In the genomic region with DNA sequence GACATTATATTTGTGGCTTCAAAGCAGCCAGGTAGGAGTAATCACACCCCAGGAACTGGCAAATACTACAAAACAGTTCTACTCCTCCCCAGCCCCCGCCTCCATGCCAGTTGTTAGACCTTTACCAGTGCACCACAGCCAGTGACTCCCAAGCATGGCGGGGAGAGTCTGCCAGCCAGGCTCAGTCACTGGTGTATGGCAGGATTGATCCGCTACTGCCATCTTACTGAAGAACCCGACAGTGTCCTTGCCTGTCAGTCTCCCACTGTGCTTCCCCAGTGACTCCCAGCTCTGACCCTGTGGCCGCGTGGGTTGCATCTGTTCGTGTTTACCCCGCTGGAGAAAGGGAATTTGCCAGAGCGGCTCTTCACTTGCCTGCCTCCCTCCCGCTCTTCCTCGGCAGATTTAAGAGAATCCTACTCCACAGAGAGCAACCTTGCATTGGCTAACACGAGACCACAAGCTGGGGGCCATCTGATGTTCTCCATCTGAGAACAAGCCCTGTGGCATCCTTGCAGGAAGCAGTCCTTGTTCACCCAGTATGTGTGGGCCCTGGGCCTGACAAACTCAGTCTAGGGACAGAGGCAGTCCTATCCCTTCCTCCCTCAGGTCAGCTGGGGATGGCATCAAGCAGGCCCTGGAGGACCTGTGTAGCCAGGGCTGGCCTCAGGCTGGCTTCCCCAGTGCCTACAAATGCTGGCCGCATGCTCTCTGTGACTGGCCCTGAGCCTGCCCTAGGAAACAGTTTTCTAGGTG, we compare ENCODE assay signal across 19 cellular contexts. TPM values are rescaled to one million over a fixed set of nuclear protein-coding genes. Genes with fewer than 3 reads are reported as not detected.
"Had no signal": no experiment of that assay in that cellular context is flagged by ENCODE, and none has a peak within 500 bp of the region (broad histone marks: within the 10 kb centered on the region; RNA-seq: fewer than 3 reads in every experiment).

No MANE protein-coding gene starts in this region.

- H3K36me3 Mint-ChIP-seq: activated naive CD8-positive, alpha-beta T cell treated with anti-CD3 and anti-CD28 coated beads, Interleukin-2, amount 10 ng/mL, durations not matched to agents 7 days and 5 days; naive thymus-derived CD4-positive, alpha-beta T cell; stimulated activated memory B cell treated with anti-CD40 and anti-IgM and Interleukin-4, amounts not matched to agents 10 μg/mL and 1 μg/mL and 100 μg/mL, for 72 hours had no signal

- H3K27ac ChIP-seq: body of pancreas, gastrocnemius medialis, heart left ventricle, parathyroid adenoma, sigmoid colon, tibial artery had no signal

- H3K27ac Mint-ChIP-seq: activated naive CD8-positive, alpha-beta T cell treated with anti-CD3 and anti-CD28 coated beads, Interleukin-2, amount 10 ng/mL, durations not matched to agents 7 days and 5 days; stimulated activated memory B cell treated with anti-CD40 and anti-IgM and Interleukin-4, amounts not matched to agents 10 μg/mL and 1 μg/mL and 100 μg/mL, for 72 hours; T-helper 1 cell treated with Interleukin-12 subunit alpha and Interleukin-12 subunit beta and Interleukin-4 antibody, amounts not matched to agents 30 μg/mL and 1 μg/mL, for 36 hours had no signal

- DNase-seq: activated CD4-positive, alpha-beta T cell treated with anti-CD3 and anti-CD28 coated beads, Interleukin-2, amount 50 U/mL, for 4 hours; activated CD4-positive, CD25-positive, alpha-beta regulatory T cell treated with anti-CD3 and anti-CD28 coated beads, Interleukin-2, amount 50 U/mL, for 72 hours; activated naive CD8-positive, alpha-beta T cell treated with anti-CD3 and anti-CD28 coated beads, Interleukin-2, amount 10 ng/mL, durations not matched to agents 7 days and 5 days; activated T-cell treated with anti-CD3 and anti-CD28 coated beads for 4 hours; body of pancreas; central memory CD4-positive, alpha-beta T cell; effector CD8-positive, alpha-beta T cell; gastrocnemius medialis; heart left ventricle; left cardiac atrium; mesenchymal stem cell; naive thymus-derived CD4-positive, alpha-beta T cell; sigmoid colon; stimulated activated CD4-positive, alpha-beta T cell treated with anti-CD3 and anti-CD28 coated beads, Interleukin-4, amount 100 ng/mL, for 24 hours; tibial artery had no signal

- H3K4me1 Mint-ChIP-seq: activated naive CD8-positive, alpha-beta T cell treated with anti-CD3 and anti-CD28 coated beads, Interleukin-2, amount 10 ng/mL, durations not matched to agents 7 days and 5 days; naive thymus-derived CD4-positive, alpha-beta T cell; stimulated activated memory B cell treated with anti-CD40 and anti-IgM and Interleukin-4, amounts not matched to agents 10 μg/mL and 1 μg/mL and 100 μg/mL, for 72 hours had no signal

- H3K9me3 Mint-ChIP-seq: activated naive CD8-positive, alpha-beta T cell treated with anti-CD3 and anti-CD28 coated beads, Interleukin-2, amount 10 ng/mL, durations not matched to agents 7 days and 5 days; naive thymus-derived CD4-positive, alpha-beta T cell; stimulated activated memory B cell treated with anti-CD40 and anti-IgM and Interleukin-4, amounts not matched to agents 10 μg/mL and 1 μg/mL and 100 μg/mL, for 72 hours; T-helper 1 cell treated with Interleukin-12 subunit alpha and Interleukin-12 subunit beta and Interleukin-4 antibody, amounts not matched to agents 30 μg/mL and 1 μg/mL, for 36 hours had no signal

- H3K4me3 Mint-ChIP-seq: activated naive CD8-positive, alpha-beta T cell treated with anti-CD3 and anti-CD28 coated beads, Interleukin-2, amount 10 ng/mL, durations not matched to agents 7 days and 5 days; naive thymus-derived CD4-positive, alpha-beta T cell; stimulated activated memory B cell treated with anti-CD40 and anti-IgM and Interleukin-4, amounts not matched to agents 10 μg/mL and 1 μg/mL and 100 μg/mL, for 72 hours; T-helper 1 cell treated with Interleukin-12 subunit alpha and Interleukin-12 subunit beta and Interleukin-4 antibody, amounts not matched to agents 30 μg/mL and 1 μg/mL, for 36 hours had no signal

- ATAC-seq: body of pancreas; esophagus mucosa; gastrocnemius medialis; heart left ventricle; left cardiac atrium; naive thymus-derived CD4-positive, alpha-beta T cell; stimulated activated memory B cell treated with anti-CD40 and anti-IgM and Interleukin-4, amounts not matched to agents 10 μg/mL and 1 μg/mL and 100 μg/mL, for 72 hours had no signal

- H3K27me3 Mint-ChIP-seq: activated naive CD8-positive, alpha-beta T cell treated with anti-CD3 and anti-CD28 coated beads, Interleukin-2, amount 10 ng/mL, durations not matched to agents 7 days and 5 days; naive thymus-derived CD4-positive, alpha-beta T cell; stimulated activated memory B cell treated with anti-CD40 and anti-IgM and Interleukin-4, amounts not matched to agents 10 μg/mL and 1 μg/mL and 100 μg/mL, for 72 hours had no signal

RNA-seq across cellular contexts. Expression of gene RSPH14, which starts 38.4 kb away (rescaled TPM):
- total RNA-seq: esophagus mucosa, gastrocnemius medialis, heart left ventricle, left cardiac atrium had no signal
